Comparison of ENCODE assay signal across 8 cellular contexts in the genomic region with DNA sequence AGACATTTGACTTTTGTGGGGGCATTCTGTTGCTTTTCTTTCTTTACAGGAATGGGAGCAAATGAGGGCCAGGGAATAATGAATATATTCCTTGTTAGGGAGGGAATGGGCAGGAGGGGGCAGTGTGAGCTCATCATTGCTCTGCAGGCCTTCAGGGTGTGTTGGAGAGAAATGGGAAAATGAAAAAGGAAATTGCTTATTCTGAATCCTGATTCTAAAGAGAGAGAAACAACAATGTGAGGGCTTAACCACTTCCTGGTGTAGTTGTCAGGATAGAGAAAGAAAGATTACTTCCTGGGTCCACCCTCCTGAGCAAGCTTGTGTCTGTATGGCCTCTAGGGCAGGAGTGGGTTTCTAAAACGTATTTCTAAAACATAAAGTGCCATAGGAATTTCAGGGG. TPM values are rescaled to one million over a fixed set of nuclear protein-coding genes. Genes with fewer than 3 reads are reported as not detected.
DNase-seq lines count a peak whose midpoint lies in the region; ATAC-seq and TF ChIP-seq lines count a peak whose summit lies in the region.

No MANE protein-coding gene starts in this region.

- peaks cover 0 to under 1% (median 0%) of the 10 kb centered on the region in 7 donors for H3K9me3 Mint-ChIP-seq in CD4-positive, CD25-positive, alpha-beta regulatory T cell

- H3K4me1 ChIP-seq in CD4-positive, CD25-positive, alpha-beta regulatory T cell (ENCODE audit: control insufficient read depth, insufficient read depth, low read length, poor library complexity, severe bottlenecking): peaks cover 54% of the 10 kb centered on the region
- H3K4me1 ChIP-seq in foreskin keratinocyte: peaks cover 7% of the 10 kb centered on the region
- no peaks in the 10 kb centered on the region for H3K4me1 ChIP-seq in parathyroid adenoma

- ATAC-seq in CD4-positive, CD25-positive, alpha-beta regulatory T cell (ENCODE audit: low read depth in 2 of 2): peak; percentile 41 to 62
- peak; percentile 27 for ATAC-seq in GM18907 (IDR thresholded peaks at IDR 0.05; ENCODE audit: unreplicated experiment)
- peak; percentile 73 for ATAC-seq in foreskin keratinocyte

- peaks cover 1% of the 10 kb centered on the region for H3K27me3 Mint-ChIP-seq in CD4-positive, CD25-positive, alpha-beta regulatory T cell

- H3K4me3 ChIP-seq in CD4-positive, CD25-positive, alpha-beta regulatory T cell (ENCODE audit: low read depth, low read length): peak overlapping the region; percentile 61
- H3K4me3 ChIP-seq in parathyroid adenoma (ENCODE audit: low read depth, low read length): no peak overlapping the region

- no peaks in the 10 kb centered on the region for H3K27me3 ChIP-seq in CD4-positive, CD25-positive, alpha-beta regulatory T cell (ENCODE audit: control insufficient read depth, insufficient read depth, low read length)
- H3K27me3 ChIP-seq in foreskin keratinocyte (no peaks in the 10 kb centered on the region), parathyroid adenoma (ENCODE audit: control insufficient read depth, insufficient read depth, low read length) (no peaks in the 10 kb centered on the region)

- no peak overlapping the region for H3K9ac ChIP-seq in parathyroid adenoma

- peak overlapping the region; percentile 82 for H3K27ac ChIP-seq in CD4-positive, CD25-positive, alpha-beta regulatory T cell (ENCODE audit: insufficient read depth, low read length, poor library complexity, severe bottlenecking)
- H3K27ac ChIP-seq in foreskin keratinocyte (no peak overlapping the region), parathyroid adenoma (no peak overlapping the region)

- peak overlapping the region; percentile 85 to 97 (median 93) for H3K27ac Mint-ChIP-seq in CD4-positive, CD25-positive, alpha-beta regulatory T cell

- no peak overlapping the region for H3K4me2 ChIP-seq in parathyroid adenoma (ENCODE audit: low read length)

- no peaks in the 10 kb centered on the region for H3K9me3 ChIP-seq in CD4-positive, CD25-positive, alpha-beta regulatory T cell (ENCODE audit: control insufficient read depth in 2 of 2, low read length in 2 of 2)
- H3K9me3 ChIP-seq in parathyroid adenoma (ENCODE audit: control insufficient read depth, low read length): no peaks in the 10 kb centered on the region

- no peak overlapping the region for H2AFZ ChIP-seq in parathyroid adenoma

- H3K36me3 Mint-ChIP-seq in CD4-positive, CD25-positive, alpha-beta regulatory T cell: no peaks in the 10 kb centered on the region

- no peaks in the 10 kb centered on the region for H3K79me2 ChIP-seq in parathyroid adenoma

- peaks cover 17 to 66% (median 46%) of the 10 kb centered on the region in 4 donors for H3K4me1 Mint-ChIP-seq in CD4-positive, CD25-positive, alpha-beta regulatory T cell

- peak; percentile 93 for TF ChIP-seq CTCF in foreskin keratinocyte (conservative IDR thresholded peaks at IDR 0.05)
- TF ChIP-seq CTCF in parathyroid adenoma (IDR thresholded peaks at IDR 0.05): peak; percentile 20

- DNase-seq in CD4-positive, CD25-positive, alpha-beta regulatory T cell: peak in 2 of 3 donors; percentile 42 to 64
- DNase-seq in NCI-H2107 (lab: John Stamatoyannopoulos, UW) (peak; percentile 66), activated T-cell treated with anti-CD3 and anti-CD28 coated beads for 4 hours (peak; percentile 21), foreskin keratinocyte (peak in 1 of 2 donors; percentile 65), NCI-H524 (lab: John Stamatoyannopoulos, UW) (no peak), NOMO-1 treated with DMSO at 0.1 percent for 48 hours (lab: John Stamatoyannopoulos, UW; ENCODE audit: unreplicated experiment) (no peak)

- H3K4me3 Mint-ChIP-seq in CD4-positive, CD25-positive, alpha-beta regulatory T cell: peak overlapping the region; percentile 26 to 72 (median 60)

- no peaks in the 10 kb centered on the region for H3K36me3 ChIP-seq in CD4-positive, CD25-positive, alpha-beta regulatory T cell (ENCODE audit: control insufficient read depth, insufficient read depth, low read length)
- no peaks in the 10 kb centered on the region for H3K36me3 ChIP-seq in parathyroid adenoma (ENCODE audit: control insufficient read depth, insufficient read depth, low read length)

RNA-seq across cellular contexts. Expression of a gene that starts 28.3 kb away (rescaled TPM):
- 0.07 TPM for total RNA-seq in CD4-positive, CD25-positive, alpha-beta regulatory T cell
- polyA plus RNA-seq in CD4-positive, CD25-positive, alpha-beta regulatory T cell: not detected
- total RNA-seq in foreskin keratinocyte: 8.0 and 9.9 TPM in 2 replicates
- polyA plus RNA-seq in foreskin keratinocyte: 5.5 and 5.8 TPM in 2 replicates

Comparison
In these comparisons a context has a peak if more than half of its experiments do, and no peak if none do; other contexts are left out.
1. DNase-seq: peak in CD4-positive, CD25-positive, alpha-beta regulatory T cell (2 of 3), NCI-H2107 (single experiment) and activated T-cell treated with anti-CD3 and anti-CD28 coated beads for 4 hours (single experiment); none in NCI-H524 (0 of 2) and NOMO-1 treated with DMSO at 0.1 percent for 48 hours (single experiment).
2. Peak in every context shown above with its lines, with median percentiles within 50 percentile points of each other: ATAC-seq.